In genomic region chr19:45927565-45928261, GRCh38 we compare ENCODE assay signal across 8 cellular contexts. TPM values are rescaled to one million over a fixed set of nuclear protein-coding genes. Genes with fewer than 3 reads are reported as not detected.
DNase-seq lines count a peak whose midpoint lies in the region; ATAC-seq lines count a peak whose summit lies in the region.

No MANE protein-coding gene starts in this region.

- H3K9me2 ChIP-seq in GM23248 (ENCODE audit: insufficient read depth), result no peaks in the 10 kb centered on the region

- peak; percentile 97 for DNase-seq in COLO829 (ENCODE audit: low spot score)
- DNase-seq in GM23248, result peak; percentile 92
- peak; percentile 79 for DNase-seq in NCI-H1417 treated with DMSO at 0.1 percent for 48 hours (lab: John Stamatoyannopoulos, UW)
- peak; percentile 80 for DNase-seq in SKM-1 treated with dmso at 0.1 percent for 144 hours (lab: John Stamatoyannopoulos, UW; ENCODE audit: unreplicated experiment)
- peak; percentile 85 for DNase-seq in activated naive CD8-positive, alpha-beta T cell treated with anti-CD3 and anti-CD28 coated beads, Interleukin-2, amount 10 ng/mL, durations not matched to agents 7 days and 5 days
- DNase-seq in left cardiac atrium, result peak; percentile 91
- peak; percentile 59 for DNase-seq in pulmonary artery endothelial cell (ENCODE audit: low read depth, low spot score)

- peak overlapping the region; percentile 48 for H2AFZ ChIP-seq in GM23248

- H3K4me1 Mint-ChIP-seq in activated naive CD8-positive, alpha-beta T cell treated with anti-CD3 and anti-CD28 coated beads, Interleukin-2, amount 10 ng/mL, durations not matched to agents 7 days and 5 days, result peaks cover 7% of the 10 kb centered on the region

- H3K4me1 ChIP-seq in GM23248 (ENCODE audit: insufficient read depth), result peaks cover 3% of the 10 kb centered on the region; the same call in 1 of the 2 replicates

- no peaks in the 10 kb centered on the region for H3K27me3 ChIP-seq in GM23248 (replicated peaks; ENCODE audit: insufficient read depth)

- peak overlapping the region; percentile 56 for H3K4me2 ChIP-seq in GM23248 (ENCODE audit: unreplicated experiment)

- H3K36me3 ChIP-seq in GM23248 (ENCODE audit: low read depth), result no peaks in the 10 kb centered on the region

- no peaks in the 10 kb centered on the region for H3K9me3 ChIP-seq in GM23248 (ENCODE audit: low read depth)

- intact Hi-C loops in left cardiac atrium (cut with DNase I), result no loop called here

- peak overlapping the region; percentile 24; the same call in 1 of the 2 replicates for H3K4me3 ChIP-seq in GM23248

- ATAC-seq in activated naive CD8-positive, alpha-beta T cell treated with anti-CD3 and anti-CD28 coated beads, Interleukin-2, amount 10 ng/mL, durations not matched to agents 7 days and 5 days (ENCODE audit: low read depth), result peak; percentile 97
- peak; percentile 93 to 95 for ATAC-seq in left cardiac atrium
- ATAC-seq in GM18870 (IDR thresholded peaks at IDR 0.05; ENCODE audit: unreplicated experiment), result no peak

- H3K36me3 Mint-ChIP-seq in activated naive CD8-positive, alpha-beta T cell treated with anti-CD3 and anti-CD28 coated beads, Interleukin-2, amount 10 ng/mL, durations not matched to agents 7 days and 5 days, result peaks cover 2% of the 10 kb centered on the region

- peak overlapping the region; percentile 82 for H3K27ac Mint-ChIP-seq in activated naive CD8-positive, alpha-beta T cell treated with anti-CD3 and anti-CD28 coated beads, Interleukin-2, amount 10 ng/mL, durations not matched to agents 7 days and 5 days

- in situ Hi-C loops in GM23248 (cut with MboI), result no loop called here

- peaks cover 32% of the 10 kb centered on the region for H3K27me3 Mint-ChIP-seq in activated naive CD8-positive, alpha-beta T cell treated with anti-CD3 and anti-CD28 coated beads, Interleukin-2, amount 10 ng/mL, durations not matched to agents 7 days and 5 days

- H3K4me3 Mint-ChIP-seq in activated naive CD8-positive, alpha-beta T cell treated with anti-CD3 and anti-CD28 coated beads, Interleukin-2, amount 10 ng/mL, durations not matched to agents 7 days and 5 days, result peak overlapping the region; percentile 82

- H3K9me3 Mint-ChIP-seq in activated naive CD8-positive, alpha-beta T cell treated with anti-CD3 and anti-CD28 coated beads, Interleukin-2, amount 10 ng/mL, durations not matched to agents 7 days and 5 days, result no peaks in the 10 kb centered on the region

- POLR2A ChIA-PET in activated naive CD8-positive, alpha-beta T cell treated with anti-CD3 and anti-CD28 coated beads, Interleukin-2, amount 10 ng/mL, durations not matched to agents 7 days and 5 days (lab: Charles Lee), result interaction anchor here (0.6 to 2.8 kb wide), 5 partner anchors 9 to 813 kb away, joined by 3 to 14 read pairs (median 4); partner anchors contain the start of genes IRF2BP1, MYPOP and SYMPK

- no peaks in the 10 kb centered on the region for H3F3A ChIP-seq in GM23248 (ENCODE audit: insufficient read depth)

- H3K27ac ChIP-seq in GM23248, result no peak overlapping the region

- H3K79me2 ChIP-seq in GM23248 (ENCODE audit: insufficient read depth), result no peaks in the 10 kb centered on the region

- no peak overlapping the region for H3K9ac ChIP-seq in GM23248

- no peaks in the 10 kb centered on the region for H4K20me1 ChIP-seq in GM23248 (ENCODE audit: insufficient read depth)

- WGBS in GM23248 (ENCODE audit: low coverage in 1 of 2, low lambda C conversion rate in 2 of 2, missing lambda C conversion rate in 2 of 2), 2 experiments, result 7 to 9% methylated on average over 33 of the region's 33 CpGs

RNA-seq across cellular contexts. Expression of gene NANOS2, which starts 13.1 kb away (rescaled TPM):
- total RNA-seq in GM23248 (2014; rRNA removed; shearing (Covaris generic)), result not detected in 2 replicates
- not detected in 2 replicates for polyA plus RNA-seq in GM23248 (2016; fragmentation: Nextera tagmentation; extraction: Ambion mirVana)
- total RNA-seq in activated naive CD8-positive, alpha-beta T cell treated with anti-CD3 and anti-CD28 coated beads, Interleukin-2, amount 10 ng/mL, durations not matched to agents 7 days and 5 days, result not detected
- total RNA-seq in left cardiac atrium (not detected), pulmonary artery endothelial cell (not detected in 2 replicates)

RNA-seq across cellular contexts. Expression of gene MYPOP, which starts 25.3 kb away (rescaled TPM):
- total RNA-seq in GM23248 (2014; rRNA removed; shearing (Covaris generic)), result 3.5 and 7.7 TPM in 2 replicates
- 1.2 and 1.6 TPM in 2 replicates for polyA plus RNA-seq in GM23248 (2016; fragmentation: Nextera tagmentation; extraction: Ambion mirVana)
- total RNA-seq in activated naive CD8-positive, alpha-beta T cell treated with anti-CD3 and anti-CD28 coated beads, Interleukin-2, amount 10 ng/mL, durations not matched to agents 7 days and 5 days, result 10 to 100 TPM; 12.0 to 12.5 TPM
- 10 to 100 TPM in 1 of 2 donors, 1 to 10 TPM in 1; 9.3 to 12.8 TPM for total RNA-seq in left cardiac atrium
- total RNA-seq in pulmonary artery endothelial cell, result 0.79 and 1.4 TPM in 2 replicates

RNA-seq across cellular contexts. Expression of gene IRF2BP1, which starts 41.8 kb away (rescaled TPM):
- total RNA-seq in GM23248 (2014; rRNA removed; shearing (Covaris generic)), result 39.3 and 53.8 TPM in 2 replicates
- 7.8 and 8.6 TPM in 2 replicates for polyA plus RNA-seq in GM23248 (2016; fragmentation: Nextera tagmentation; extraction: Ambion mirVana)
- total RNA-seq in activated naive CD8-positive, alpha-beta T cell treated with anti-CD3 and anti-CD28 coated beads, Interleukin-2, amount 10 ng/mL, durations not matched to agents 7 days and 5 days, result 10 to 100 TPM; 20.9 to 23.9 TPM
- 10 to 100 TPM; 18.3 to 21.3 TPM for total RNA-seq in left cardiac atrium
- total RNA-seq in pulmonary artery endothelial cell, result 23.1 and 24.3 TPM in 2 replicates

RNA-seq across cellular contexts. Expression of gene NOVA2, which starts 46.0 kb away (rescaled TPM):
- not detected in 2 replicates for total RNA-seq in GM23248 (2014; rRNA removed; shearing (Covaris generic))
- polyA plus RNA-seq in GM23248 (2016; fragmentation: Nextera tagmentation; extraction: Ambion mirVana), result not detected in 2 replicates
- total RNA-seq in activated naive CD8-positive, alpha-beta T cell treated with anti-CD3 and anti-CD28 coated beads, Interleukin-2, amount 10 ng/mL, durations not matched to agents 7 days and 5 days, result not detected
- total RNA-seq in left cardiac atrium (1 to 10 TPM; 4.2 to 5.8 TPM), pulmonary artery endothelial cell (3.4 and 4.0 TPM in 2 replicates)
